In the genomic region with DNA sequence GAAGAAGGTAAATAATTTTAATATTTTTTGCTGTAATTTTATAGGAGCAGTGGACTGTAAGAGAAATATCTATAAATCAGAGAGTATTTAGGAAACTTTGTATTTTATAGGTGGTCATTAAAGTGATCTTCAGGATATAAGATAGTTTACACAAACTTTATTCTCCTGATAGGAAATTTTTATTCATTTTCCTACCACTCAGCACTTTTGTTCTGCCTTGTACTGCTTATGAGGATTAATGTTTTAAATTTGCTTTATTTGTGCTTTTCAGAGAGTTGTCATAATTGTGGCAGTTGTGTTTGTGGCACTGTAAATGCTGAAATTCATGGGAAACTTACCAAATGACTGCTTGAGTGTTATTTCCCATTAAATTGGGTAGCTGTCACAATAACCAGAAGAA, we compare ENCODE assay signal across 10 cellular contexts.
"Had no signal": no experiment of that assay in that cellular context is flagged by ENCODE, and none has a peak within 500 bp of the region (broad histone marks: within the 10 kb centered on the region; RNA-seq: fewer than 3 reads in every experiment).

No MANE protein-coding gene starts in this region.

- H3K4me3 Mint-ChIP-seq: HFFc6 had no signal

- H3K9ac ChIP-seq: GM23248, KMS-11 had no signal

- H3K4me3 ChIP-seq: GM23248, HAP-1 had no signal

- H3K9me3 ChIP-seq: HAP-1 had no signal

- ATAC-seq: HCT116 had no signal

- DNase-seq: GM23248, GOT3, H7, HFFc6, Karpas-422, KBM-7 had no signal

- FAIRE-seq: HTR-8/SVneo had no signal

- H3K27ac Mint-ChIP-seq: HFFc6 had no signal

- H3K4me2 ChIP-seq: KMS-11 had no signal

- H2AFZ ChIP-seq: GM23248 had no signal

- H3K9me3 Mint-ChIP-seq: HFFc6 had no signal

- H3K27ac ChIP-seq: GM23248, KMS-11 had no signal
